In genomic region chr16:27920391-27920891, GRCh38 we compare ENCODE assay signal across 10 cellular contexts.
A peak's percentile ranks its signal among the peaks of the same experiment; 100 is the strongest.
DNase-seq lines count a peak whose midpoint lies in the region; TF ChIP-seq lines count a peak whose summit lies in the region.
"Had no signal": no experiment of that assay in that cellular context is flagged by ENCODE, and none has a peak within 500 bp of the region (broad histone marks: within the 10 kb centered on the region; RNA-seq: fewer than 3 reads in every experiment).

No MANE protein-coding gene starts in this region.

- H3K9me3 ChIP-seq in effector memory CD4-positive, alpha-beta T cell (ENCODE audit: control insufficient read depth, low read length): no peaks in the 10 kb centered on the region
- H3K9me3 ChIP-seq in ovary: no peaks in the 10 kb centered on the region
- H3K9me3 ChIP-seq: tibial artery had no signal

- no peaks in the 10 kb centered on the region for H3K4me1 ChIP-seq in effector memory CD4-positive, alpha-beta T cell (ENCODE audit: control insufficient read depth, insufficient read depth, low read length, poor library complexity, severe bottlenecking)
- H3K4me1 ChIP-seq in ovary (ENCODE audit: insufficient read depth): no peaks in the 10 kb centered on the region
- H3K4me1 ChIP-seq: tibial artery had no signal

- no peak for TF ChIP-seq EP300 in ovary (IDR thresholded peaks at IDR 0.05)

- no peak overlapping the region for H3K4me3 ChIP-seq in effector memory CD4-positive, alpha-beta T cell (ENCODE audit: insufficient read depth, low read depth, low read length, poor library complexity, severe bottlenecking)
- H3K4me3 ChIP-seq in ovary: no peak overlapping the region
- H3K4me3 ChIP-seq: tibial artery had no signal

- intact Hi-C loops in ovary (cut with DNase I): no loop called here

- DNase-seq in NCI-H2196 (lab: John Stamatoyannopoulos, UW; ENCODE audit: unreplicated experiment) (peak; percentile 11), NCI-H2196 treated with DMSO at 0.1 percent for 48 hours (lab: John Stamatoyannopoulos, UW; ENCODE audit: unreplicated experiment) (no peak), NCI-H82 treated with DMSO at 0.1 percent for 48 hours (lab: John Stamatoyannopoulos, UW; ENCODE audit: unreplicated experiment) (peak; percentile 71), epithelial cell of prostate (ENCODE audit: low read depth, low spot score) (peak; percentile 20), GM19240 (ENCODE audit: insufficient read length, low spot score) (no peak), ovary (no peak)
- no peak for DNase-seq in effector memory CD4-positive, alpha-beta T cell
- DNase-seq: activated CD4-positive, alpha-beta T cell treated with anti-CD3 and anti-CD28 coated beads, Interleukin-2, amount 10 ng/mL, durations not matched to agents 24 days and 14 days; tibial artery had no signal

- no peak for TF ChIP-seq POLR2A in ovary (IDR thresholded peaks at IDR 0.05)

- no peaks in the 10 kb centered on the region for H3K27me3 ChIP-seq in effector memory CD4-positive, alpha-beta T cell (replicated peaks; ENCODE audit: control insufficient read depth, insufficient read depth, low read length, poor library complexity, severe bottlenecking)
- no peaks in the 10 kb centered on the region for H3K27me3 ChIP-seq in ovary

- TF ChIP-seq CTCF in ovary (IDR thresholded peaks at IDR 0.05): no peak

- no peaks in the 10 kb centered on the region for H3K36me3 ChIP-seq in effector memory CD4-positive, alpha-beta T cell (ENCODE audit: control insufficient read depth, insufficient read depth, low read length)
- H3K36me3 ChIP-seq in ovary: no peaks in the 10 kb centered on the region
- H3K36me3 ChIP-seq: tibial artery had no signal

- WGBS in ovary, 3 donors: 7 to 11% (median 10%) methylated on average over 11 of the region's 11 CpGs

- H3K27ac ChIP-seq in epithelial cell of prostate (no peak overlapping the region), temporal lobe (ENCODE audit: low read depth, low read length) (peak overlapping the region; percentile 25), ovary (no peak overlapping the region)
- no peak overlapping the region for H3K27ac ChIP-seq in effector memory CD4-positive, alpha-beta T cell (ENCODE audit: insufficient read depth, low read length, poor library complexity, severe bottlenecking)
- H3K27ac ChIP-seq: tibial artery had no signal

Comparison
In these comparisons a context has a peak if more than half of its experiments do, and no peak if none do; other contexts are left out.
1. DNase-seq: peak in NCI-H2196 (single experiment), NCI-H82 treated with DMSO at 0.1 percent for 48 hours (single experiment) and epithelial cell of prostate (single experiment); none in NCI-H2196 treated with DMSO at 0.1 percent for 48 hours (single experiment), GM19240 (single experiment), effector memory CD4-positive, alpha-beta T cell (0 of 3) and ovary (0 of 5).